Comparison of ENCODE assay signal across 1 cellular context in genomic region chr17:1865252-1866037, GRCh38.
TF ChIP-seq lines count a peak whose summit lies in the region.

No MANE protein-coding gene starts in this region.

TF ChIP-seq in GM23338, 12 proteins besides CTCF, POLR2A, EP300 and RAD21 (continued from another document):
- TF ChIP-seq ZNF462 (CRISPR knock-in tag; IDR thresholded peaks at IDR 0.05): no peak
